ENCODE assay signal across 8 cellular contexts in genomic region chr17:19338031-19338990, GRCh38. TPM values are rescaled to one million over a fixed set of nuclear protein-coding genes. Genes with fewer than 3 reads are reported as not detected.
DNase-seq lines count a peak whose midpoint lies in the region; ATAC-seq, FAIRE-seq and TF ChIP-seq lines count a peak whose summit lies in the region.

No MANE protein-coding gene starts in this region.

- no peaks in the 10 kb centered on the region for H3K27me3 ChIP-seq in keratinocyte (ENCODE audit: control insufficient read depth, extremely low read depth, insufficient read depth, low read length)

- DNase-seq in HK-2 (ENCODE audit: unreplicated experiment) (peak; percentile 43), T-helper 2 cell (peak; percentile 30 to 74 (median 35)), astrocyte of the hippocampus (ENCODE audit: low read depth, low spot score) (peak; percentile 54), keratinocyte (ENCODE audit: low read depth, low spot score) (no peak)
- peak; percentile 32 to 63 (median 34) for DNase-seq in stimulated activated CD4-positive, alpha-beta T cell treated with anti-CD3 and anti-CD28 coated beads, TNF-alpha, amount 100 ng/mL, for 24 hours (ENCODE audit: low read depth in 3 of 3)

- no peaks in the 10 kb centered on the region for H3K9me3 ChIP-seq in keratinocyte (ENCODE audit: control insufficient read depth, low read depth, low read length)

- ATAC-seq in HG03432 (IDR thresholded peaks at IDR 0.05; ENCODE audit: unreplicated experiment), result no peak
- ATAC-seq in GM19455 (IDR thresholded peaks at IDR 0.05; ENCODE audit: unreplicated experiment), result no peak

- no peak overlapping the region for H3K9ac ChIP-seq in keratinocyte (ENCODE audit: control insufficient read depth, extremely low read depth, insufficient read depth, low read length)

- no peaks in the 10 kb centered on the region for H3K79me2 ChIP-seq in keratinocyte (ENCODE audit: control insufficient read depth, insufficient read depth, low read length)

- FAIRE-seq in keratinocyte (lab: Jason Lieb, UNC), result no peak

- dilution Hi-C loops in keratinocyte (cut with MboI; ENCODE audit: extremely low pct_ligation_motif_present, low sequenced_read_pairs), result no loop called here

- no peak overlapping the region for H3K4me3 ChIP-seq in keratinocyte (ENCODE audit: control insufficient read depth in 2 of 3, extremely low read depth in 1 of 3, insufficient read depth in 2 of 3, low read depth in 1 of 3, low read length in 3 of 3)

- H2AFZ ChIP-seq in keratinocyte (ENCODE audit: control insufficient read depth, low read length), result no peak overlapping the region

- H3K36me3 ChIP-seq in keratinocyte (ENCODE audit: control insufficient read depth in 2 of 2, extremely low read depth in 1 of 2, insufficient read depth in 2 of 2, low read length in 2 of 2), result peaks cover 5 to 9% of the 10 kb centered on the region in 2 experiments

- H3K4me1 ChIP-seq in keratinocyte (ENCODE audit: control insufficient read depth, extremely low read depth, insufficient read depth, low read length), result peaks cover 6% of the 10 kb centered on the region

- no peaks in the 10 kb centered on the region for H3K9me1 ChIP-seq in keratinocyte (ENCODE audit: control insufficient read depth, extremely low read depth, insufficient read depth, low read length)

- H3K27ac ChIP-seq in keratinocyte (ENCODE audit: control insufficient read depth, insufficient read depth, low read length), result no peak overlapping the region

- no peak overlapping the region for H3K4me2 ChIP-seq in keratinocyte (ENCODE audit: control insufficient read depth, extremely low read depth, insufficient read depth, low read depth, low read length)

- H4K20me1 ChIP-seq in keratinocyte (ENCODE audit: control insufficient read depth, extremely low read depth, insufficient read depth, low read length), result no peaks in the 10 kb centered on the region

- TF ChIP-seq CTCF in GM12873 (IDR thresholded peaks at IDR 0.05; ENCODE audit: insufficient read depth, low read depth, low read length, missing control alignments), result peak; percentile 95
- peak; percentile 55 to 63 (median 57) for TF ChIP-seq CTCF in keratinocyte (optimal IDR thresholded peaks at IDR 0.05 in 1 of 3, IDR thresholded peaks at IDR 0.05 in 1 of 3, conservative IDR thresholded peaks at IDR 0.05 in 1 of 3; ENCODE audit: extremely low read depth in 1 of 3, insufficient read depth in 2 of 3, low read length in 3 of 3)

RNA-seq across cellular contexts. Expression of gene B9D1, which starts 24.2 kb away (rescaled TPM):
- polyA plus RNA-seq in keratinocyte, result 27.1 to 31.7 TPM (median 30.3 TPM) in 3 replicates
- polyA plus RNA-seq in keratinocyte (2011; ENCODE audit: low read depth), result 2.7 TPM
- 21.7 and 33.7 TPM in 2 replicates for polyA plus RNA-seq in keratinocyte (2011; cell fraction: cytosol; rRNA removed)
- 17.1 and 23.4 TPM in 2 replicates for polyA plus RNA-seq in keratinocyte (2011; cell fraction: nucleus; rRNA removed)
- 8.4 and 21.4 TPM in 2 replicates for polyA plus RNA-seq in keratinocyte (2012; ENCODE audit: low replicate concordance)
- 14.9 to 31.9 TPM (median 26.9 TPM) in 3 replicates for polyA minus RNA-seq in keratinocyte
- polyA minus RNA-seq in keratinocyte (2011; cell fraction: cytosol; rRNA and poly(A)+ RNA removed), result 18.2 TPM
- 8.0 and 8.7 TPM in 2 replicates for polyA minus RNA-seq in keratinocyte (2011; cell fraction: nucleus; rRNA and poly(A)+ RNA removed)

RNA-seq across cellular contexts. Expression of gene MAPK7, which starts 40.0 kb away (rescaled TPM):
- polyA plus RNA-seq in keratinocyte, result 4.3 to 11.1 TPM (median 5.4 TPM) in 3 replicates
- polyA plus RNA-seq in keratinocyte (2011; ENCODE audit: low read depth), result 2.8 TPM
- 5.5 and 7.5 TPM in 2 replicates for polyA plus RNA-seq in keratinocyte (2011; cell fraction: cytosol; rRNA removed)
- polyA plus RNA-seq in keratinocyte (2011; cell fraction: nucleus; rRNA removed), result 18.1 and 19.4 TPM in 2 replicates
- polyA plus RNA-seq in keratinocyte (2012; ENCODE audit: low replicate concordance), result 12.9 and 14.2 TPM in 2 replicates
- polyA minus RNA-seq in keratinocyte, result 14.9 to 65.1 TPM (median 19.7 TPM) in 3 replicates
- polyA minus RNA-seq in keratinocyte (2011; cell fraction: cytosol; rRNA and poly(A)+ RNA removed), result 15.2 TPM
- 25.7 and 26.4 TPM in 2 replicates for polyA minus RNA-seq in keratinocyte (2011; cell fraction: nucleus; rRNA and poly(A)+ RNA removed)

RNA-seq across cellular contexts. Expression of gene MFAP4, which starts 48.7 kb away (rescaled TPM):
- not detected in 3 replicates for polyA plus RNA-seq in keratinocyte
- not detected for polyA plus RNA-seq in keratinocyte (2011; ENCODE audit: low read depth)
- polyA plus RNA-seq in keratinocyte (2011; cell fraction: cytosol; rRNA removed), result not detected in 2 replicates
- not detected in 2 replicates for polyA plus RNA-seq in keratinocyte (2011; cell fraction: nucleus; rRNA removed)
- 0.32 and 0.38 TPM in 2 replicates for polyA plus RNA-seq in keratinocyte (2012; ENCODE audit: low replicate concordance)
- not detected in 3 replicates for polyA minus RNA-seq in keratinocyte
- not detected for polyA minus RNA-seq in keratinocyte (2011; cell fraction: cytosol; rRNA and poly(A)+ RNA removed)
- polyA minus RNA-seq in keratinocyte (2011; cell fraction: nucleus; rRNA and poly(A)+ RNA removed), result not detected in 2 replicates
